Comparison of ENCODE assay signal across 8 cellular contexts in genomic region chr11:128905345-128906184, GRCh38. TPM values are rescaled to one million over a fixed set of nuclear protein-coding genes. Genes with fewer than 3 reads are reported as not detected.
DNase-seq lines count a peak whose midpoint lies in the region; ATAC-seq and TF ChIP-seq lines count a peak whose summit lies in the region.

No MANE protein-coding gene starts in this region.

- peak; percentile 72 for DNase-seq in NCI-H748 (lab: John Stamatoyannopoulos, UW; ENCODE audit: unreplicated experiment)
- no peak for DNase-seq in NCI-H748 treated with DMSO at 0.1 percent for 48 hours (lab: John Stamatoyannopoulos, UW)
- peak; percentile 70 for DNase-seq in NCI-H226
- DNase-seq in activated T-cell treated with anti-CD3 and anti-CD28 coated beads, Interleukin-2, amount 50 U/mL, for 1 hour, result peak; percentile 50
- peak; percentile 43 for DNase-seq in fibroblast of peridontal ligament (ENCODE audit: extremely low read depth)
- DNase-seq in omental fat pad (ENCODE audit: low spot score), result no peak
- no peak for DNase-seq in G401 (ENCODE audit: low spot score)

- ATAC-seq in HG02759 (IDR thresholded peaks at IDR 0.05; ENCODE audit: unreplicated experiment), result peak; percentile 55
- ATAC-seq in omental fat pad (ENCODE audit: low FRiP score), result peak; percentile 20

- in situ Hi-C loops in G401 (cut with HindIII; ENCODE audit: low sequenced_read_pairs), result no loop called here

- no peak for TF ChIP-seq CTCF in omental fat pad (IDR thresholded peaks at IDR 0.05)

RNA-seq across cellular contexts. Expression of gene KCNJ5, which starts 14.4 kb away (rescaled TPM):
- 10 to 100 TPM in 1 of 4 donors, 1 to 10 TPM in 3; 1.5 to 12.1 (median 3.0) TPM for total RNA-seq in omental fat pad
- total RNA-seq in G401 (2014; rRNA removed; shearing (Covaris generic)), result not detected in 2 replicates

RNA-seq across cellular contexts. Expression of gene TP53AIP1, which starts 37.1 kb away (rescaled TPM):
- total RNA-seq in omental fat pad, result under 1 TPM in 2 of 4 donors, not detected in 2; 0.24 to 0.37 TPM
- total RNA-seq in G401 (2014; rRNA removed; shearing (Covaris generic)), result not detected in 2 replicates

RNA-seq across cellular contexts. Expression of gene KCNJ1, which starts 38.5 kb away (rescaled TPM):
- under 1 TPM in 1 of 4 donors, not detected in 3; 0.96 TPM for total RNA-seq in omental fat pad
- not detected in 2 replicates for total RNA-seq in G401 (2014; rRNA removed; shearing (Covaris generic))

Comparison
In these comparisons a context has a peak if more than half of its experiments do, and no peak if none do; other contexts are left out.
1. DNase-seq: peak in NCI-H748 (single experiment), NCI-H226 (single experiment), activated T-cell treated with anti-CD3 and anti-CD28 coated beads, Interleukin-2, amount 50 U/mL, for 1 hour (single experiment) and fibroblast of peridontal ligament (single experiment); none in NCI-H748 treated with DMSO at 0.1 percent for 48 hours (single experiment), omental fat pad (single experiment) and G401 (single experiment).